8 cellular contexts compared by ENCODE assay signal in the genomic region with DNA sequence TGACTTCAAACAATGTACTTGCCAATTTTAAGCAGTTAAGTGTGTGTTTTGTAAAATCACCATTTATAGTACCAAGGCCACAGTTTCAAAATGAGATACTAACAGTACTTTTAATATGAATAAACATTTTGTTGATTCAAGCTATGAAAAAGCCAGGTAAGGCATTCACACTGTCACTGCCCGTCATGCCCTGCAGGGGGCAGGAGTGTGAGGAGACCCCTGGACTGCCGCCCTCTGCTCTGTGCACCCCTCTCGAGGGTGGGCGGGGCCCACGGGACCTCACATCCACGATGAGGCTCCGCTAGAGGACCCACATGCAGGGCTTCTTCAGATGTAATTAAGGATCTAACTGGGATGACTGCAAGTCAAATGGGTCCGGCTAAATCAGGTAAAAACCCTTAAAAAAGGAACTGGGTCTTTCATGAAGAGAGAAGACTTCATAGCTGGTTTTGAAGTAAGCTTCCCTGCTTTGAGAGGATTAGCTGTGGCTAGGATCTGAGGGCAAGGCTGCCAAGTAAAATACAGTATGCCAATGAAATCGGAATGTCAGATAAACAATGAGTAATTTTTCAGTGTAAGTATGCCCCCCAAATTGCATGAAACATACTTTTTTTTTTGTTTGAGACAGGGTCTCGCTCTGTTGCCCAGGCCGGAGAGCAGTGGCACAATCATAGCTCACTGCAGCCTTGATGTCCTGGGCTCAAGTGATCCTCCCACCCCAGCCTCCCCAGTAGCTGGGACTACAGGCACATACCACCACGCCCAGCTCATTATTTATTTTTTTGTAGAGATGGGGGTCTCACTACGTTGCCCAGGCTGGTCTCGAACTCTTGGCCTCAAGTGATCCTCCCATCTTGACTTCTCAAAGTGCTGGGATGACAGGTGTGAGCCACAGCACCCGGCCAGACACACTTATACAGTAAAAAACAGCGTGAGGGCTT.
DNase-seq lines count a peak whose midpoint lies in the region; TF ChIP-seq lines count a peak whose summit lies in the region.

No MANE protein-coding gene starts in this region.

- TF ChIP-seq CTCF in OCI-LY3 (IDR thresholded peaks at IDR 0.05; ENCODE audit: low read depth, low read length) = peak; percentile 55
- TF ChIP-seq CTCF in parathyroid adenoma (IDR thresholded peaks at IDR 0.05) = peak; percentile 14

- H2AFZ ChIP-seq in OCI-LY3 (ENCODE audit: low read depth, low read length) (no peak overlapping the region), parathyroid adenoma (no peak overlapping the region)

- peaks cover 31% of the 10 kb centered on the region for H3K4me1 ChIP-seq in OCI-LY3 (ENCODE audit: low read length)
- H3K4me1 ChIP-seq in parathyroid adenoma = no peaks in the 10 kb centered on the region

- H3K9ac ChIP-seq in OCI-LY3 (ENCODE audit: low read length) (no peak overlapping the region), parathyroid adenoma (no peak overlapping the region)

- H3K27ac ChIP-seq in OCI-LY3 (ENCODE audit: low read length) = peak overlapping the region; percentile 34; the same call in 1 of the 2 replicates
- H3K27ac ChIP-seq in parathyroid adenoma = no peak overlapping the region

- peaks cover 41% of the 10 kb centered on the region for H4K20me1 ChIP-seq in OCI-LY3 (ENCODE audit: insufficient read depth, low read length)

- H3K36me3 ChIP-seq in OCI-LY3 (replicated peaks; ENCODE audit: low read depth, low read length) (peaks cover 78% of the 10 kb centered on the region), parathyroid adenoma (ENCODE audit: control insufficient read depth, insufficient read depth, low read length) (no peaks in the 10 kb centered on the region)

- H3K79me2 ChIP-seq in OCI-LY3 (ENCODE audit: low read length) = peaks cover 58% of the 10 kb centered on the region
- peaks cover 39% of the 10 kb centered on the region for H3K79me2 ChIP-seq in parathyroid adenoma

- no peak overlapping the region for H3K4me2 ChIP-seq in OCI-LY3 (ENCODE audit: low read length)
- H3K4me2 ChIP-seq in parathyroid adenoma (ENCODE audit: low read length) = no peak overlapping the region

- H3K4me3 ChIP-seq in OCI-LY3 (ENCODE audit: low read length) (no peak overlapping the region), parathyroid adenoma (ENCODE audit: low read depth, low read length) (no peak overlapping the region)

- DNase-seq in DMS 273 (lab: John Stamatoyannopoulos, UW; ENCODE audit: unreplicated experiment) = peak; percentile 51
- no peak for DNase-seq in DMS 273 treated with DMSO at 0.1 percent for 48 hours (lab: John Stamatoyannopoulos, UW)
- peak; percentile 45 for DNase-seq in effector CD8-positive, alpha-beta T cell (lab: John Stamatoyannopoulos, UW)
- no peak for DNase-seq in DMS153 treated with DMSO at 0.1 percent for 48 hours (lab: John Stamatoyannopoulos, UW; ENCODE audit: unreplicated experiment)
- no peak for DNase-seq in NOMO-1 treated with dmso at 0.1 percent for 144 hours (lab: John Stamatoyannopoulos, UW; ENCODE audit: unreplicated experiment)
- no peak for DNase-seq in ecto neural progenitor cell (ENCODE audit: low spot score)

- H3K27me3 ChIP-seq in OCI-LY3 (ENCODE audit: low read depth, low read length) = no peaks in the 10 kb centered on the region
- no peaks in the 10 kb centered on the region for H3K27me3 ChIP-seq in parathyroid adenoma (ENCODE audit: control insufficient read depth, insufficient read depth, low read length)

- H3K9me3 ChIP-seq in OCI-LY3 (ENCODE audit: insufficient read depth, low read length) (no peaks in the 10 kb centered on the region), parathyroid adenoma (ENCODE audit: control insufficient read depth, low read length) (no peaks in the 10 kb centered on the region)

Comparison
In these comparisons a context has a peak if more than half of its experiments do, and no peak if none do; other contexts are left out.
1. DNase-seq: peak in DMS 273 (single experiment) and effector CD8-positive, alpha-beta T cell (single experiment); none in DMS 273 treated with DMSO at 0.1 percent for 48 hours (single experiment), DMS153 treated with DMSO at 0.1 percent for 48 hours (single experiment), NOMO-1 treated with dmso at 0.1 percent for 144 hours (single experiment) and ecto neural progenitor cell (single experiment).